Comparison of ENCODE assay signal across 14 cellular contexts in the genomic region with DNA sequence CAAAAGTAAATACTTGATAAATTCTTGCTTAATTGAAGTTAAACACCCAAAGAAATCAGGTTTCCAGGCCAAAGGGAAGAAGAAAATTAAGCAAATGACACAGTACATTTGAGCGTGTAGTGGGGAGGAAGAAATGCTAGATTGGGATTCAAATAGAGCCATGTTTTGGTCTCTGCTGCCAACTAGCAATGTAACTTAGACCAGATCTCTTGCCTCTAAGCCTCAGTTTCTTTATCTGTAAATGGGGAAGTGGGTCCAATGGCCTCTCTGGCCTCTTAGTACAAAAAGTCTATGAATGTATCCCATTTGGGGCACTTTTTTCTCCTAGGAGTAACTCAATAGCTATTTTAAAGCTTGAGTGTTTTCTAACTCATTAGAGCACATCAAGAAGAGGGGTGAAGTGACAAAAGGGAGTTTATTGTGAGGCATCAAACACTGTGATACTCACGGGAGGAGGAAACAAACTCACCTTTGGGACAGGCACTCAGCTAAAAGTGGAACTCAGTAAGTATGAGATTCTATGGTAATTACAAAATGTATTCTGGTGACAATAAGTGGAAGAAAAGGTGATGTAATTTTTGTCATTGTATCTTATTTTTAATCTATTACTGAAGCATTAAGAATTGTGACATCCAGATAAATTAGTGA. TPM values are rescaled to one million over a fixed set of nuclear protein-coding genes. Genes with fewer than 3 reads are reported as not detected.
DNase-seq lines count a peak whose midpoint lies in the region; ATAC-seq and TF ChIP-seq lines count a peak whose summit lies in the region.
"Had no signal": no experiment of that assay in that cellular context is flagged by ENCODE, and none has a peak within 500 bp of the region (broad histone marks: within the 10 kb centered on the region; RNA-seq: fewer than 3 reads in every experiment).

No MANE protein-coding gene starts in this region.

- peaks cover 9% of the 10 kb centered on the region for H3K36me3 ChIP-seq in OCI-LY3 (replicated peaks; ENCODE audit: low read depth, low read length)
- H3K36me3 ChIP-seq in thoracic aorta, result no peaks in the 10 kb centered on the region

- ATAC-seq in central memory CD8-positive, alpha-beta T cell (replicated peaks; ENCODE audit: extremely low read depth, poor library complexity, severe bottlenecking), result no peak
- ATAC-seq in thoracic aorta (ENCODE audit: insufficient number of reproducible peaks, low FRiP score, low read depth) (no peak), HG03442 (IDR thresholded peaks at IDR 0.05; ENCODE audit: unreplicated experiment) (no peak)
- ATAC-seq: mucosa of descending colon had no signal

- H3K27me3 ChIP-seq in OCI-LY3 (ENCODE audit: low read depth, low read length) (no peaks in the 10 kb centered on the region), thoracic aorta (replicated peaks; ENCODE audit: insufficient read depth) (no peaks in the 10 kb centered on the region)

- H2AFZ ChIP-seq in OCI-LY3 (ENCODE audit: low read depth, low read length), result 0 out of 2 replicates have a peak overlapping the region, but pooled peaks have one; percentile 8

- peak overlapping the region; percentile 55; the same call in 1 of the 2 replicates for H3K9ac ChIP-seq in OCI-LY3 (ENCODE audit: low read length)

- H3K27me3 Mint-ChIP-seq in activated naive CD4-positive, alpha-beta T cell treated with anti-CD3 and anti-CD28 coated beads, Interleukin-2, amount 50 U/mL, for 24 hours, result no peaks in the 10 kb centered on the region
- no peaks in the 10 kb centered on the region for H3K27me3 Mint-ChIP-seq in central memory CD8-positive, alpha-beta T cell
- H3K27me3 Mint-ChIP-seq in Calu3 (ENCODE audit: unreplicated experiment), result no peaks in the 10 kb centered on the region

- no peak for DNase-seq in activated naive CD4-positive, alpha-beta T cell treated with Interleukin-2 at 50 U/mL for 16 hours
- no peak for DNase-seq in central memory CD8-positive, alpha-beta T cell (ENCODE audit: low spot score in 2 of 2)
- DNase-seq in thoracic aorta (ENCODE audit: low spot score) (no peak), Calu3 (no peak), ecto neural progenitor cell (ENCODE audit: low spot score) (no peak)
- DNase-seq: effector CD8-positive, alpha-beta T cell; mucosa of descending colon; NCI-H2081 treated with DMSO at 0.1 percent for 48 hours; stimulated activated CD4-positive, alpha-beta T cell treated with anti-CD3 and anti-CD28 coated beads, Interleukin-4, amount 100 ng/mL, for 1 hour; SW 1271 had no signal

- H3K79me2 ChIP-seq in OCI-LY3 (ENCODE audit: low read length), result no peaks in the 10 kb centered on the region

- no peaks in the 10 kb centered on the region for H3K9me3 Mint-ChIP-seq in activated naive CD4-positive, alpha-beta T cell treated with anti-CD3 and anti-CD28 coated beads, Interleukin-2, amount 50 U/mL, for 24 hours
- no peaks in the 10 kb centered on the region for H3K9me3 Mint-ChIP-seq in central memory CD8-positive, alpha-beta T cell
- no peaks in the 10 kb centered on the region for H3K9me3 Mint-ChIP-seq in Calu3 (ENCODE audit: low read depth, unreplicated experiment)
- H3K9me3 Mint-ChIP-seq: CD14-positive monocyte had no signal

- H3K27ac ChIP-seq in OCI-LY3 (ENCODE audit: low read length) (peak overlapping the region; percentile 86), thoracic aorta (peak overlapping the region; percentile 53 to 62)

- H3K4me1 ChIP-seq in OCI-LY3 (ENCODE audit: low read length) (peaks cover 83% of the 10 kb centered on the region), thoracic aorta (ENCODE audit: control insufficient read depth in 1 of 2, low read depth in 2 of 2) (peaks cover 16 to 33% of the 10 kb centered on the region in 2 donors)

- TF ChIP-seq CTCF in OCI-LY3 (IDR thresholded peaks at IDR 0.05; ENCODE audit: low read depth, low read length) (0 out of 2 replicates have a peak, but pooled peaks have one; percentile 4), thoracic aorta (IDR thresholded peaks at IDR 0.05) (no peak), Calu3 (IDR thresholded peaks at IDR 0.05; ENCODE audit: unreplicated experiment) (no peak)

- H3K9me3 ChIP-seq in OCI-LY3 (ENCODE audit: insufficient read depth, low read length) (peaks cover 6% of the 10 kb centered on the region; the same call in 1 of the 2 replicates), thoracic aorta (no peaks in the 10 kb centered on the region)
- H3K9me3 ChIP-seq: mucosa of descending colon had no signal

- H3K4me3 Mint-ChIP-seq in activated naive CD4-positive, alpha-beta T cell treated with anti-CD3 and anti-CD28 coated beads, Interleukin-2, amount 50 U/mL, for 24 hours, result peak overlapping the region; percentile 87
- peak overlapping the region; percentile 85 for H3K4me3 Mint-ChIP-seq in central memory CD8-positive, alpha-beta T cell
- no peak overlapping the region for H3K4me3 Mint-ChIP-seq in Calu3 (ENCODE audit: low read depth, unreplicated experiment)
- H3K4me3 Mint-ChIP-seq: CD14-positive monocyte had no signal

- H3K4me2 ChIP-seq in OCI-LY3 (ENCODE audit: low read length), result peak overlapping the region; percentile 72

- no TSS peak for BruUV-seq in Calu3 (replicated peaks; lab: Mats Ljungman, UMichigan)

- H3K4me3 ChIP-seq in OCI-LY3 (ENCODE audit: low read length) (no peak overlapping the region), thoracic aorta (no peak overlapping the region)
- H3K4me3 ChIP-seq: mucosa of descending colon had no signal

- H3K27ac Mint-ChIP-seq in activated naive CD4-positive, alpha-beta T cell treated with anti-CD3 and anti-CD28 coated beads, Interleukin-2, amount 50 U/mL, for 24 hours, result peak overlapping the region; percentile 96
- peak overlapping the region; percentile 92 for H3K27ac Mint-ChIP-seq in central memory CD8-positive, alpha-beta T cell (ENCODE audit: low read depth)
- H3K27ac Mint-ChIP-seq in Calu3 (ENCODE audit: unreplicated experiment), result no peak overlapping the region

- CTCF ChIA-PET in Calu3 (lab: Charles Lee), result interaction anchor here (1.0 kb wide), 1 partner anchor 9 kb away, joined by 3 read pairs; no protein-coding TSS in a partner anchor

- intact Hi-C loops in Calu3 (cut with micrococcal nuclease; ENCODE audit: unreplicated experiment), result no loop called here

- H4K20me1 ChIP-seq in OCI-LY3 (ENCODE audit: insufficient read depth, low read length), result no peaks in the 10 kb centered on the region

- peaks cover 64% of the 10 kb centered on the region for H3K36me3 Mint-ChIP-seq in activated naive CD4-positive, alpha-beta T cell treated with anti-CD3 and anti-CD28 coated beads, Interleukin-2, amount 50 U/mL, for 24 hours
- peaks cover 83% of the 10 kb centered on the region for H3K36me3 Mint-ChIP-seq in central memory CD8-positive, alpha-beta T cell (ENCODE audit: insufficient read depth)
- no peaks in the 10 kb centered on the region for H3K36me3 Mint-ChIP-seq in Calu3 (ENCODE audit: insufficient read depth, unreplicated experiment)
- H3K36me3 Mint-ChIP-seq: CD14-positive monocyte had no signal

- H3K4me1 Mint-ChIP-seq in activated naive CD4-positive, alpha-beta T cell treated with anti-CD3 and anti-CD28 coated beads, Interleukin-2, amount 50 U/mL, for 24 hours, result peaks cover 90% of the 10 kb centered on the region
- peaks cover 90% of the 10 kb centered on the region for H3K4me1 Mint-ChIP-seq in central memory CD8-positive, alpha-beta T cell
- H3K4me1 Mint-ChIP-seq in Calu3 (ENCODE audit: low read depth, unreplicated experiment), result peaks cover 14% of the 10 kb centered on the region

RNA-seq across cellular contexts. Expression of a gene that starts 55.8 kb away (rescaled TPM):
- total RNA-seq in thoracic aorta, result 100 to 1,000 TPM; 109 to 236 TPM
- 196 and 197 TPM in 2 replicates for total RNA-seq in Calu3 (2022)
